In genomic region chr1:242747233-242747632, GRCh38 we compare ENCODE assay signal across 24 cellular contexts.
"Had no signal": no experiment of that assay in that cellular context is flagged by ENCODE, and none has a peak within 500 bp of the region (broad histone marks: within the 10 kb centered on the region; RNA-seq: fewer than 3 reads in every experiment).

No MANE protein-coding gene starts in this region.

- H3K36me3 ChIP-seq: MG63 had no signal

- DNase-seq: IMR-90, Karpas-422, KG1, MG63, NCI-H1092, NCI-H1105 treated with DMSO at 0.1 percent for 48 hours, NCI-H1417 treated with DMSO at 0.1 percent for 48 hours, NCI-H146, NCI-H1694 treated with DMSO at 0.1 percent for 48 hours, NCI-H1930, NCI-H2081, NCI-H2107, NCI-H2227 treated with DMSO at 0.1 percent for 48 hours, NCI-H524 treated with DMSO at 0.1 percent for 48 hours, NCI-H69, NCI-H774, PC-3, SHP77, SK-N-SH, SW 1271, T-cell had no signal

- H3K27ac ChIP-seq: HL-60, RWPE1 had no signal

- H3K9ac ChIP-seq: SK-N-SH had no signal

- H3K4me2 ChIP-seq: SK-N-SH had no signal

- H3K9me3 ChIP-seq: SK-N-SH had no signal

- ATAC-seq: Panc1, PC-3, T-cell had no signal

- H3K4me3 ChIP-seq: MG63 had no signal

- H3K27me3 ChIP-seq: MG63 had no signal
